ENCODE assay signal across 14 cellular contexts in genomic region chr3:134824676-134825290, GRCh38.
"Had no signal": no experiment of that assay in that cellular context is flagged by ENCODE, and none has a peak within 500 bp of the region (broad histone marks: within the 10 kb centered on the region; RNA-seq: fewer than 3 reads in every experiment).

No MANE protein-coding gene starts in this region.

- ATAC-seq: effector memory CD8-positive, alpha-beta T cell; stimulated activated effector memory CD8-positive, alpha-beta T cell treated with anti-CD3 and anti-CD28 coated beads, Interleukin-12 subunit alpha, Interleukin-12 subunit beta, amount 100 ng/mL, for 72 hours had no signal

- DNase-seq: activated B cell treated with CpG ODN at 0.5 μM for 24 hours; activated CD4-positive, alpha-beta T cell treated with anti-CD3 and anti-CD28 coated beads for 48 hours; activated CD8-positive, alpha-beta memory T cell treated with anti-CD3 and anti-CD28 coated beads, Interleukin-2, amount 50 U/mL, for 48 hours; activated naive CD8-positive, alpha-beta T cell treated with anti-CD3 and anti-CD28 coated beads, Interleukin-2, amount 10 ng/mL, durations not matched to agents 7 days and 5 days; brain microvascular endothelial cell; dermis blood vessel endothelial cell; effector memory CD8-positive, alpha-beta T cell; foreskin melanocyte; head of caudate nucleus; immature natural killer cell; midbrain; ovary; transverse colon had no signal
